In the genomic region with DNA sequence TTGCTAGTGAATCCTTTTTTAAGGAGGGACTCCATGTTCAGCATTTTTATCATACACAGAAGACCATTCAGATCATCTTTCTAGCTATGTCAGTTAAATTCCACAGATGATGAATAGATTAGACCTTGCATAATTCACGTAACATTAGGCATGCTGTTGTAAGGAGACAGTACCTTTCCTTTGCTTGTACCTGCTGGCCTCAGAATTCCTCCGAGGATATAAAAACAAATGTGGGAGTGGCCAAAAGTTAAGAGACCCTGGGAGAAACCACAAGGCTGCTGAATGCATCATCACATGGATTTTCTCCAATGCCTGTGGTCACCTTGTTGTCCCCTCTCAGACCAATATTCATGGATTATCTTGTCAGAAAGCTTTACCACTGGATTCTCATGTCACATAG, we compare ENCODE assay signal across 30 cellular contexts.
"Had no signal": no experiment of that assay in that cellular context is flagged by ENCODE, and none has a peak within 500 bp of the region (broad histone marks: within the 10 kb centered on the region; RNA-seq: fewer than 3 reads in every experiment).

No MANE protein-coding gene starts in this region.

- H3K27me3 ChIP-seq: brain microvascular endothelial cell, ovary, uterus had no signal

- H3K9me3 Mint-ChIP-seq: activated CD4-positive, alpha-beta memory T cell treated with anti-CD3 and anti-CD28 coated beads, Interleukin-2, amount 10 ng/mL, durations not matched to agents 7 days and 5 days; activated CD4-positive, alpha-beta T cell treated with anti-CD3 and anti-CD28 coated beads, Interleukin-2, amount 10 ng/mL, durations not matched to agents 7 days and 5 days; activated T-cell treated with anti-CD3 and anti-CD28 coated beads, Interleukin-2, amount 50 U/mL, for 4 hours; activated T-helper 17 cell treated with anti-CD3 and anti-CD28 coated beads, Interleukin-2, amount 50 U/mL, for 72 hours; effector memory CD8-positive, alpha-beta T cell; stimulated activated effector memory CD8-positive, alpha-beta T cell treated with anti-CD3 and anti-CD28 coated beads, Interleukin-12 subunit alpha, Interleukin-12 subunit beta, amount 100 ng/mL, for 72 hours; stimulated activated naive CD8-positive, alpha-beta T cell treated with anti-CD3 and anti-CD28 coated beads, Interleukin-15, Interleukin-2, amounts not matched to agents 100 ng/mL and 50 ng/mL, for 24 hours; type B pancreatic cell had no signal

- DNase-seq: activated CD4-positive, alpha-beta memory T cell treated with anti-CD3 and anti-CD28 coated beads, Interleukin-2, amount 10 ng/mL, durations not matched to agents 7 days and 5 days; activated CD4-positive, alpha-beta T cell treated with anti-CD3 and anti-CD28 coated beads, Interleukin-2, amount 10 ng/mL, durations not matched to agents 7 days and 5 days; activated CD4-positive, CD25-positive, alpha-beta regulatory T cell treated with anti-CD3 and anti-CD28 coated beads, Interleukin-2, amount 50 U/mL, for 72 hours; activated gamma-delta T cell treated with Interleukin-2 at 50 U/mL for 16 hours; activated naive CD4-positive, alpha-beta T cell treated with anti-CD3 and anti-CD28 coated beads, Interleukin-2, amount 50 U/mL, for 16 hours; activated T-cell treated with anti-CD3 and anti-CD28 coated beads, Interleukin-2, amount 50 U/mL, for 4 hours; amygdala; brain microvascular endothelial cell; caudate nucleus; cortex of kidney; effector memory CD8-positive, alpha-beta T cell; foreskin fibroblast; islet precursor cell; left cardiac atrium; left ventricle myocardium superior; naive B cell; nephron progenitor cell; ovary; retina; small intestine; stimulated activated CD4-positive, alpha-beta T cell treated with anti-CD3 and anti-CD28 coated beads, Interleukin-4, amount 100 ng/mL, for 24 hours; T-helper 17 cell; T1000; uterus had no signal

- H3K27me3 Mint-ChIP-seq: activated CD4-positive, alpha-beta memory T cell treated with anti-CD3 and anti-CD28 coated beads, Interleukin-2, amount 10 ng/mL, durations not matched to agents 7 days and 5 days; activated CD4-positive, alpha-beta T cell treated with anti-CD3 and anti-CD28 coated beads, Interleukin-2, amount 10 ng/mL, durations not matched to agents 7 days and 5 days; progenitor cell of endocrine pancreas; stimulated activated naive CD8-positive, alpha-beta T cell treated with anti-CD3 and anti-CD28 coated beads, Interleukin-15, Interleukin-2, amounts not matched to agents 100 ng/mL and 50 ng/mL, for 24 hours; type B pancreatic cell had no signal

- H3K9me3 ChIP-seq: ovary, thoracic aorta, uterus had no signal

- H3K36me3 Mint-ChIP-seq: naive B cell; stimulated activated effector memory CD8-positive, alpha-beta T cell treated with anti-CD3 and anti-CD28 coated beads, Interleukin-12 subunit alpha, Interleukin-12 subunit beta, amount 100 ng/mL, for 72 hours; type B pancreatic cell had no signal

- H3K36me3 ChIP-seq: brain microvascular endothelial cell, ovary, thoracic aorta, uterus had no signal

- H3K27ac Mint-ChIP-seq: activated CD4-positive, alpha-beta memory T cell treated with anti-CD3 and anti-CD28 coated beads, Interleukin-2, amount 10 ng/mL, durations not matched to agents 7 days and 5 days; activated CD4-positive, alpha-beta T cell treated with anti-CD3 and anti-CD28 coated beads, Interleukin-2, amount 10 ng/mL, durations not matched to agents 7 days and 5 days; activated T-helper 17 cell treated with anti-CD3 and anti-CD28 coated beads, Interleukin-2, amount 50 U/mL, for 72 hours; effector memory CD8-positive, alpha-beta T cell; naive B cell; nephron progenitor cell; progenitor cell of endocrine pancreas; stimulated activated effector memory CD8-positive, alpha-beta T cell treated with anti-CD3 and anti-CD28 coated beads, Interleukin-12 subunit alpha, Interleukin-12 subunit beta, amount 100 ng/mL, for 72 hours; stimulated activated naive CD8-positive, alpha-beta T cell treated with anti-CD3 and anti-CD28 coated beads, Interleukin-15, Interleukin-2, amounts not matched to agents 100 ng/mL and 50 ng/mL, for 24 hours; T-helper 17 cell; type B pancreatic cell had no signal

- H3K4me3 ChIP-seq: ovary, thoracic aorta, uterus had no signal

- H3K4me1 ChIP-seq: uterus had no signal

- H3K4me3 Mint-ChIP-seq: activated CD4-positive, alpha-beta memory T cell treated with anti-CD3 and anti-CD28 coated beads, Interleukin-2, amount 10 ng/mL, durations not matched to agents 7 days and 5 days; activated CD4-positive, alpha-beta T cell treated with anti-CD3 and anti-CD28 coated beads, Interleukin-2, amount 10 ng/mL, durations not matched to agents 7 days and 5 days; activated T-cell treated with anti-CD3 and anti-CD28 coated beads, Interleukin-2, amount 50 U/mL, for 4 hours; activated T-helper 17 cell treated with anti-CD3 and anti-CD28 coated beads, Interleukin-2, amount 50 U/mL, for 72 hours; effector memory CD8-positive, alpha-beta T cell; naive B cell; nephron progenitor cell; stimulated activated effector memory CD8-positive, alpha-beta T cell treated with anti-CD3 and anti-CD28 coated beads, Interleukin-12 subunit alpha, Interleukin-12 subunit beta, amount 100 ng/mL, for 72 hours; stimulated activated naive CD8-positive, alpha-beta T cell treated with anti-CD3 and anti-CD28 coated beads, Interleukin-15, Interleukin-2, amounts not matched to agents 100 ng/mL and 50 ng/mL, for 24 hours; T-helper 17 cell; type B pancreatic cell had no signal

- H3K27ac ChIP-seq: brain microvascular endothelial cell, ovary, thoracic aorta, uterus had no signal

- H3K4me1 Mint-ChIP-seq: activated CD4-positive, alpha-beta memory T cell treated with anti-CD3 and anti-CD28 coated beads, Interleukin-2, amount 10 ng/mL, durations not matched to agents 7 days and 5 days; activated CD4-positive, alpha-beta T cell treated with anti-CD3 and anti-CD28 coated beads, Interleukin-2, amount 10 ng/mL, durations not matched to agents 7 days and 5 days; activated T-helper 17 cell treated with anti-CD3 and anti-CD28 coated beads, Interleukin-2, amount 50 U/mL, for 72 hours; naive B cell; nephron progenitor cell; stimulated activated effector memory CD8-positive, alpha-beta T cell treated with anti-CD3 and anti-CD28 coated beads, Interleukin-12 subunit alpha, Interleukin-12 subunit beta, amount 100 ng/mL, for 72 hours; T-helper 17 cell had no signal
